ENCODE assay signal across 8 cellular contexts in the genomic region with DNA sequence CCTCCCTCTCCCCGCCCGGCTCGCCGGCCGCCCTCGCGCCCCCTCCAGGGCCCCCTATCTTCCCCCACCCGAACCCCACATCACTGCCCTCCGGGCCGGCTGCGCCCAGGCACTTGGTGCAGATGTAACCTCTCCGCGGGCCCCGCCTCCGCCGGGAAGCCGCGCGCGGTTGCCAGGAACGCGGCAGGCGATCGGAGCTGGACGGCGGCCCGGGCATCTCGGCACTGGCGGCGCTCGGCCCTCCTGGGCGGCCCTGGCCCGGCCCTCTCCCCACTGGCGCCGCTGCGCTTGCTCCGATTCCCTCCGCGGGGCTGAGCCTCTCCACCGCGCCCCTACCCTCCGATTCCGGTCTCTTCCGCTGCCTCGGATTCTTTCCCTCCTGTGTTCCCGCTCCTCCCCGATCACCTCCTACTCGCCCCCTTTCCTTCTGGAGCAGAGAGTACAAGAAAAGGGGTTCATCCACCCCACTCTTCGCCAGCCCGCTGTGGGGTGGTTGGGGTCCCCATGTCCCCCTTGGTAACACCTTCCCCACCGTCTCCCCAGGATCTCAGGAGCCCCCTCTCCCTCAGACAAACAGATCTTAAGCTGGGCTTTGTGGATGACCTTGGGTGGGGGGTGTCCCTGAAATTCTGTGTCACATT.
DNase-seq lines count a peak whose midpoint lies in the region; ATAC-seq lines count a peak whose summit lies in the region.

No MANE protein-coding gene starts in this region.

- intact Hi-C loops in dendritic cell treated with granulocyte-macrophage colony-stimulating factor and Interleukin-4, amounts not matched to agents 40 ng/mL and 50 ng/mL, for 4 days (cut with micrococcal nuclease): no loop called here

- H3K4me1 ChIP-seq in SJCRH30: no peaks in the 10 kb centered on the region

- ATAC-seq in stimulated activated memory B cell treated with anti-CD40 and anti-IgM and Interleukin-4, amounts not matched to agents 10 μg/mL and 1 μg/mL and 100 μg/mL, for 72 hours: no peak
- no peak for ATAC-seq in HG03439 (IDR thresholded peaks at IDR 0.05; ENCODE audit: unreplicated experiment)

- H3K9me3 ChIP-seq in SJCRH30 (replicated peaks): no peaks in the 10 kb centered on the region

- no peaks in the 10 kb centered on the region for H3K36me3 Mint-ChIP-seq in dendritic cell treated with granulocyte-macrophage colony-stimulating factor and Interleukin-4, amounts not matched to agents 40 ng/mL and 50 ng/mL, for 4 days (ENCODE audit: low read depth)
- H3K36me3 Mint-ChIP-seq in stimulated activated memory B cell treated with anti-CD40 and anti-IgM and Interleukin-4, amounts not matched to agents 10 μg/mL and 1 μg/mL and 100 μg/mL, for 72 hours: no peaks in the 10 kb centered on the region

- peak overlapping the region; percentile 71 for H3K4me3 Mint-ChIP-seq in dendritic cell treated with granulocyte-macrophage colony-stimulating factor and Interleukin-4, amounts not matched to agents 40 ng/mL and 50 ng/mL, for 4 days
- H3K4me3 Mint-ChIP-seq in stimulated activated memory B cell treated with anti-CD40 and anti-IgM and Interleukin-4, amounts not matched to agents 10 μg/mL and 1 μg/mL and 100 μg/mL, for 72 hours: peak overlapping the region; percentile 61

- H3K27me3 ChIP-seq in SJCRH30: peaks cover 24% of the 10 kb centered on the region

- H3K4me3 ChIP-seq in SJCRH30: no peak overlapping the region

- peaks cover 52% of the 10 kb centered on the region for H3K27me3 Mint-ChIP-seq in dendritic cell treated with granulocyte-macrophage colony-stimulating factor and Interleukin-4, amounts not matched to agents 40 ng/mL and 50 ng/mL, for 4 days
- peaks cover 98% of the 10 kb centered on the region for H3K27me3 Mint-ChIP-seq in stimulated activated memory B cell treated with anti-CD40 and anti-IgM and Interleukin-4, amounts not matched to agents 10 μg/mL and 1 μg/mL and 100 μg/mL, for 72 hours

- peak overlapping the region; percentile 56 for H3K27ac Mint-ChIP-seq in dendritic cell treated with granulocyte-macrophage colony-stimulating factor and Interleukin-4, amounts not matched to agents 40 ng/mL and 50 ng/mL, for 4 days
- no peak overlapping the region for H3K27ac Mint-ChIP-seq in stimulated activated memory B cell treated with anti-CD40 and anti-IgM and Interleukin-4, amounts not matched to agents 10 μg/mL and 1 μg/mL and 100 μg/mL, for 72 hours

- no peaks in the 10 kb centered on the region for H3K9me3 Mint-ChIP-seq in dendritic cell treated with granulocyte-macrophage colony-stimulating factor and Interleukin-4, amounts not matched to agents 40 ng/mL and 50 ng/mL, for 4 days
- H3K9me3 Mint-ChIP-seq in stimulated activated memory B cell treated with anti-CD40 and anti-IgM and Interleukin-4, amounts not matched to agents 10 μg/mL and 1 μg/mL and 100 μg/mL, for 72 hours: no peaks in the 10 kb centered on the region

- DNase-seq in activated CD4-positive, CD25-positive, alpha-beta regulatory T cell treated with anti-CD3 and anti-CD28 coated beads, Interleukin-2, amount 50 U/mL, for 72 hours: peak; percentile 40
- no peak for DNase-seq in activated CD4-positive, CD25-positive, alpha-beta regulatory T cell (lab: John Stamatoyannopoulos, UW)
- DNase-seq in SJCRH30 (peak; percentile 42 to 52), left kidney (ENCODE audit: low read depth, low spot score) (peak; percentile 87), GDM1 (lab: John Stamatoyannopoulos, UW) (no peak)

- no peaks in the 10 kb centered on the region for H3K36me3 ChIP-seq in SJCRH30

- no peak overlapping the region for H3K27ac ChIP-seq in SJCRH30

- peaks cover 30% of the 10 kb centered on the region for H3K4me1 Mint-ChIP-seq in dendritic cell treated with granulocyte-macrophage colony-stimulating factor and Interleukin-4, amounts not matched to agents 40 ng/mL and 50 ng/mL, for 4 days (ENCODE audit: low read depth)
- H3K4me1 Mint-ChIP-seq in stimulated activated memory B cell treated with anti-CD40 and anti-IgM and Interleukin-4, amounts not matched to agents 10 μg/mL and 1 μg/mL and 100 μg/mL, for 72 hours: peaks cover 6% of the 10 kb centered on the region

Comparison
In these comparisons a context has a peak if more than half of its experiments do, and no peak if none do; other contexts are left out.
1. DNase-seq: peak in activated CD4-positive, CD25-positive, alpha-beta regulatory T cell treated with anti-CD3 and anti-CD28 coated beads, Interleukin-2, amount 50 U/mL, for 72 hours (single experiment), SJCRH30 (2 of 2) and left kidney (single experiment); none in activated CD4-positive, CD25-positive, alpha-beta regulatory T cell (0 of 4) and GDM1 (single experiment).